In the genomic region with DNA sequence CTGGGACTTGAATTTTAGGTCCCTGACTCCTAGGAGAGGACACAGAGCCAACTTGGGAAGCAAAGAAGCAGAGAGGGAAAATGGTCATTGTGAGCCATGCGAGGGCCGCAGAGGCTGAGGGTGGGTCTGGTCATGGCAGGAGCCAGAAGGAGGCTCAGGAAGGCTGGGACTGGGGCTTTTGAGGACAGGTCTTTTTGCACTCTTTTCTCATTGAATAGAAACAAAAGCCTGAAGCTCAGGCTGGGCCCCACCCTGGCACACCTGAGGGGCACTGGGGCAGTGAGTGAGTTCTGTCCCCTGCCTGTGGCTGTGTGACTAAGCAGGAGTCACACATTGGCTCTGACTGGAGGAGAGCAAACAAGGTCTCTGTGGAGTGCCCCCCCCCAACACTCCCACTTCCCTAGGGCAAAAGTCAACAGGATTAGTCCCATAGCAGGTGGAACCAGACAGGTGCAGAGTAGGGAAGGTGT, we compare ENCODE assay signal across 2 cellular contexts.
TF ChIP-seq lines count a peak whose summit lies in the region.

No MANE protein-coding gene starts in this region.

TF ChIP-seq in SK-N-SH, 30 proteins besides CTCF, POLR2A, EP300 and RAD21:
- TF ChIP-seq CHD2 (IDR thresholded peaks at IDR 0.05; ENCODE audit: low read length, partially characterized antibody) = no peak
- no peak for TF ChIP-seq IRF3 (IDR thresholded peaks at IDR 0.05; ENCODE audit: low read depth, low read length)
- TF ChIP-seq YY1 (IDR thresholded peaks at IDR 0.05; ENCODE audit: low read depth) = no peak
- no peak for TF ChIP-seq POLR2AphosphoS5 (IDR thresholded peaks at IDR 0.05; ENCODE audit: low read depth, low read length)
- TF ChIP-seq SIN3A (IDR thresholded peaks at IDR 0.05; ENCODE audit: borderline replicate concordance, low read depth, low read length) = no peak
- TF ChIP-seq, protein P1, sequence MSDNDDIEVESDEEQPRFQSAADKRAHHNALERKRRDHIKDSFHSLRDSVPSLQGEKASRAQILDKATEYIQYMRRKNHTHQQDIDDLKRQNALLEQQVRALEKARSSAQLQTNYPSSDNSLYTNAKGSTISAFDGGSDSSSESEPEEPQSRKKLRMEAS (IDR thresholded peaks at IDR 0.05; ENCODE audit: low read depth) = no peak
TF ChIP-seq in SK-N-SH: peak in this region for 0.

TF ChIP-seq in SK-N-SH treated with all-trans-retinoic acid at 6 μM for 48 hours, 23 proteins besides CTCF, POLR2A, EP300 and RAD21:
- TF ChIP-seq OSR1 (CRISPR knock-in tag; IDR thresholded peaks at IDR 0.05) (no peak), ZNF8 (CRISPR knock-in tag; IDR thresholded peaks at IDR 0.05) (no peak), PPARA (CRISPR knock-in tag; IDR thresholded peaks at IDR 0.05; ENCODE audit: borderline replicate concordance) (no peak), SNAI2 (CRISPR knock-in tag; IDR thresholded peaks at IDR 0.05) (no peak), CSDC2 (CRISPR knock-in tag; IDR thresholded peaks at IDR 0.05) (no peak)
